6 cellular contexts compared by ENCODE assay signal in genomic region chr6:137886226-137886625, GRCh38. TPM values are rescaled to one million over a fixed set of nuclear protein-coding genes. Genes with fewer than 3 reads are reported as not detected.
DNase-seq lines count a peak whose midpoint lies in the region; ATAC-seq lines count a peak whose summit lies in the region.
"Not testable (repeated sequence)": the region's sequence is repeated elsewhere in the genome, so short reads cannot be mapped to it uniquely, and the experiment has no call there.

No MANE protein-coding gene starts in this region.

- H3K27ac ChIP-seq in CD4-positive, CD25-positive, alpha-beta regulatory T cell (ENCODE audit: insufficient read depth, low read length, poor library complexity, severe bottlenecking), result not testable (repeated sequence)

- H3K27me3 ChIP-seq in CD4-positive, CD25-positive, alpha-beta regulatory T cell (ENCODE audit: control insufficient read depth, insufficient read depth, low read length), result not testable (repeated sequence)

- not testable (repeated sequence) for H3K4me3 ChIP-seq in CD4-positive, CD25-positive, alpha-beta regulatory T cell (ENCODE audit: low read depth, low read length)

- not testable (repeated sequence) for H3K4me3 Mint-ChIP-seq in CD4-positive, CD25-positive, alpha-beta regulatory T cell; T-helper 17 cell; activated naive CD4-positive, alpha-beta T cell treated with anti-CD3 and anti-CD28 coated beads, Interleukin-2, amount 50 U/mL, for 24 hours; activated naive CD8-positive, alpha-beta T cell treated with anti-CD3 and anti-CD28 coated beads, Interleukin-2, amount 50 U/mL, for 24 hours; stimulated activated effector memory CD8-positive, alpha-beta T cell treated with anti-CD3 and anti-CD28 coated beads, Interleukin-12 subunit alpha, Interleukin-12 subunit beta, amount 100 ng/mL, for 72 hours
- peak overlapping the region in 1 of 2 donors; percentile 80 for H3K4me3 Mint-ChIP-seq in effector memory CD8-positive, alpha-beta T cell

- peaks cover 15% of the 10 kb centered on the region for H3K27me3 Mint-ChIP-seq in CD4-positive, CD25-positive, alpha-beta regulatory T cell
- not testable (repeated sequence) for H3K27me3 Mint-ChIP-seq in T-helper 17 cell; activated naive CD4-positive, alpha-beta T cell treated with anti-CD3 and anti-CD28 coated beads, Interleukin-2, amount 50 U/mL, for 24 hours; activated naive CD8-positive, alpha-beta T cell treated with anti-CD3 and anti-CD28 coated beads, Interleukin-2, amount 50 U/mL, for 24 hours; effector memory CD8-positive, alpha-beta T cell

- H3K4me1 ChIP-seq in CD4-positive, CD25-positive, alpha-beta regulatory T cell (ENCODE audit: control insufficient read depth, insufficient read depth, low read length, poor library complexity, severe bottlenecking), result peaks cover 25% of the 10 kb centered on the region

- not testable (repeated sequence) for H3K9me3 ChIP-seq in CD4-positive, CD25-positive, alpha-beta regulatory T cell (ENCODE audit: control insufficient read depth in 2 of 2, low read length in 2 of 2); T-helper 17 cell (ENCODE audit: control insufficient read depth, low read length, poor library complexity, severe bottlenecking)

- peaks cover 10 to 45% (median 33%) of the 10 kb centered on the region in 4 donors for H3K4me1 Mint-ChIP-seq in CD4-positive, CD25-positive, alpha-beta regulatory T cell
- H3K4me1 Mint-ChIP-seq in T-helper 17 cell, result peaks cover 24% of the 10 kb centered on the region
- H3K4me1 Mint-ChIP-seq in activated naive CD4-positive, alpha-beta T cell treated with anti-CD3 and anti-CD28 coated beads, Interleukin-2, amount 50 U/mL, for 24 hours, result peaks cover 53% of the 10 kb centered on the region
- H3K4me1 Mint-ChIP-seq in activated naive CD8-positive, alpha-beta T cell treated with anti-CD3 and anti-CD28 coated beads, Interleukin-2, amount 50 U/mL, for 24 hours, result peaks cover 44% of the 10 kb centered on the region
- peaks cover 20 to 24% of the 10 kb centered on the region in 2 donors for H3K4me1 Mint-ChIP-seq in effector memory CD8-positive, alpha-beta T cell (ENCODE audit: low read depth in 2 of 2)
- H3K4me1 Mint-ChIP-seq in stimulated activated effector memory CD8-positive, alpha-beta T cell treated with anti-CD3 and anti-CD28 coated beads, Interleukin-12 subunit alpha, Interleukin-12 subunit beta, amount 100 ng/mL, for 72 hours, result peaks cover 39% of the 10 kb centered on the region

- not testable (repeated sequence) for ATAC-seq in CD4-positive, CD25-positive, alpha-beta regulatory T cell (ENCODE audit: low read depth in 2 of 2); T-helper 17 cell; activated naive CD8-positive, alpha-beta T cell treated with anti-CD3 and anti-CD28 coated beads, Interleukin-2, amount 50 U/mL, for 24 hours; effector memory CD8-positive, alpha-beta T cell (replicated peaks); stimulated activated effector memory CD8-positive, alpha-beta T cell treated with anti-CD3 and anti-CD28 coated beads, Interleukin-12 subunit alpha, Interleukin-12 subunit beta, amount 100 ng/mL, for 72 hours

- DNase-seq in CD4-positive, CD25-positive, alpha-beta regulatory T cell; T-helper 17 cell; activated naive CD8-positive, alpha-beta T cell treated with anti-CD3 and anti-CD28 coated beads, Interleukin-2, amount 50 U/mL, for 24 hours; effector memory CD8-positive, alpha-beta T cell; stimulated activated effector memory CD8-positive, alpha-beta T cell treated with anti-CD3 and anti-CD28 coated beads, Interleukin-12 subunit alpha, Interleukin-12 subunit beta, amount 100 ng/mL, for 72 hours (ENCODE audit: low spot score in 2 of 2): not testable (repeated sequence)

- H3K9me3 Mint-ChIP-seq in CD4-positive, CD25-positive, alpha-beta regulatory T cell, result peaks cover 0 to 11% (median 5%) of the 10 kb centered on the region in 7 donors
- not testable (repeated sequence) for H3K9me3 Mint-ChIP-seq in activated naive CD4-positive, alpha-beta T cell treated with anti-CD3 and anti-CD28 coated beads, Interleukin-2, amount 50 U/mL, for 24 hours; effector memory CD8-positive, alpha-beta T cell; stimulated activated effector memory CD8-positive, alpha-beta T cell treated with anti-CD3 and anti-CD28 coated beads, Interleukin-12 subunit alpha, Interleukin-12 subunit beta, amount 100 ng/mL, for 72 hours
- peaks cover 17% of the 10 kb centered on the region for H3K9me3 Mint-ChIP-seq in activated naive CD8-positive, alpha-beta T cell treated with anti-CD3 and anti-CD28 coated beads, Interleukin-2, amount 50 U/mL, for 24 hours

- peak overlapping the region in 2 of 3 donors; percentile 12 to 86 for H3K27ac Mint-ChIP-seq in CD4-positive, CD25-positive, alpha-beta regulatory T cell
- H3K27ac Mint-ChIP-seq in T-helper 17 cell, result peak overlapping the region; percentile 96
- H3K27ac Mint-ChIP-seq in activated naive CD4-positive, alpha-beta T cell treated with anti-CD3 and anti-CD28 coated beads, Interleukin-2, amount 50 U/mL, for 24 hours, result peak overlapping the region; percentile 27
- H3K27ac Mint-ChIP-seq in activated naive CD8-positive, alpha-beta T cell treated with anti-CD3 and anti-CD28 coated beads, Interleukin-2, amount 50 U/mL, for 24 hours, result peak overlapping the region; percentile 38
- peak overlapping the region; percentile 97 to 100 for H3K27ac Mint-ChIP-seq in effector memory CD8-positive, alpha-beta T cell
- peak overlapping the region; percentile 93 for H3K27ac Mint-ChIP-seq in stimulated activated effector memory CD8-positive, alpha-beta T cell treated with anti-CD3 and anti-CD28 coated beads, Interleukin-12 subunit alpha, Interleukin-12 subunit beta, amount 100 ng/mL, for 72 hours

- peaks cover 18% of the 10 kb centered on the region for H3K36me3 Mint-ChIP-seq in CD4-positive, CD25-positive, alpha-beta regulatory T cell
- not testable (repeated sequence) for H3K36me3 Mint-ChIP-seq in T-helper 17 cell (ENCODE audit: low read depth)
- peaks cover 25% of the 10 kb centered on the region for H3K36me3 Mint-ChIP-seq in activated naive CD4-positive, alpha-beta T cell treated with anti-CD3 and anti-CD28 coated beads, Interleukin-2, amount 50 U/mL, for 24 hours
- H3K36me3 Mint-ChIP-seq in activated naive CD8-positive, alpha-beta T cell treated with anti-CD3 and anti-CD28 coated beads, Interleukin-2, amount 50 U/mL, for 24 hours (ENCODE audit: low read depth), result peaks cover 66% of the 10 kb centered on the region
- H3K36me3 Mint-ChIP-seq in effector memory CD8-positive, alpha-beta T cell (ENCODE audit: insufficient read depth), result peaks cover 61% of the 10 kb centered on the region
- H3K36me3 Mint-ChIP-seq in stimulated activated effector memory CD8-positive, alpha-beta T cell treated with anti-CD3 and anti-CD28 coated beads, Interleukin-12 subunit alpha, Interleukin-12 subunit beta, amount 100 ng/mL, for 72 hours, result peaks cover 47% of the 10 kb centered on the region

- peaks cover 17% of the 10 kb centered on the region for H3K36me3 ChIP-seq in CD4-positive, CD25-positive, alpha-beta regulatory T cell (ENCODE audit: control insufficient read depth, insufficient read depth, low read length)

RNA-seq across cellular contexts. Expression of gene TNFAIP3, which starts 19.2 kb away (rescaled TPM):
- 3,783 TPM for total RNA-seq in CD4-positive, CD25-positive, alpha-beta regulatory T cell
- 100 to 1,000 TPM in 2 of 4 donors, 10 to 100 TPM in 2; 70.5 to 103 (median 86.4) TPM for polyA plus RNA-seq in CD4-positive, CD25-positive, alpha-beta regulatory T cell
- 1,000 to 10,000 TPM; 4,032 to 4,607 TPM for total RNA-seq in T-helper 17 cell

Comparison
In these comparisons a context has a peak if more than half of its experiments do, and no peak if none do; other contexts are left out.
1. H3K27ac Mint-ChIP-seq: peak in every context shown above with its lines; median percentile 98 in effector memory CD8-positive, alpha-beta T cell; 96 in T-helper 17 cell; 93 in stimulated activated effector memory CD8-positive, alpha-beta T cell treated with anti-CD3 and anti-CD28 coated beads, Interleukin-12 subunit alpha, Interleukin-12 subunit beta, amount 100 ng/mL, for 72 hours; 49 in CD4-positive, CD25-positive, alpha-beta regulatory T cell; 38 in activated naive CD8-positive, alpha-beta T cell treated with anti-CD3 and anti-CD28 coated beads, Interleukin-2, amount 50 U/mL, for 24 hours; 27 in activated naive CD4-positive, alpha-beta T cell treated with anti-CD3 and anti-CD28 coated beads, Interleukin-2, amount 50 U/mL, for 24 hours.